ENCODE assay signal across 8 cellular contexts in genomic region chr1:12143631-12144155, GRCh38. TPM values are rescaled to one million over a fixed set of nuclear protein-coding genes. Genes with fewer than 3 reads are reported as not detected.
DNase-seq lines count a peak whose midpoint lies in the region; ATAC-seq and TF ChIP-seq lines count a peak whose summit lies in the region.

No MANE protein-coding gene starts in this region.

- H3K4me1 ChIP-seq in colonic mucosa (peaks cover 27% of the 10 kb centered on the region), upper lobe of right lung (peaks cover 57% of the 10 kb centered on the region)

- H3K27ac ChIP-seq in RWPE1 (peak overlapping the region; percentile 95), colonic mucosa (peak overlapping the region; percentile 87), upper lobe of right lung (peak overlapping the region; percentile 75)

- DNase-seq in stimulated activated CD4-positive, alpha-beta T cell treated with anti-CD3 and anti-CD28 coated beads, Interleukin-15, amount 100 ng/mL, for 24 hours, result peak; percentile 59
- no peak for DNase-seq in stimulated activated CD4-positive, alpha-beta T cell treated with anti-CD3 and anti-CD28 coated beads, Interleukin-1b, Interleukin-23, amount 100 ng/mL, for 48 hours
- peak; percentile 92 for DNase-seq in RWPE1 (ENCODE audit: low spot score)
- DNase-seq in colonic mucosa, result peak; percentile 82
- peak; percentile 6 for DNase-seq in middle frontal gyrus (ENCODE audit: extremely low spot score, low spot score)
- DNase-seq in upper lobe of right lung, result peak; percentile 89

- H3K36me3 ChIP-seq in colonic mucosa (no peaks in the 10 kb centered on the region), upper lobe of right lung (no peaks in the 10 kb centered on the region)

- H3K9me3 ChIP-seq in colonic mucosa (no peaks in the 10 kb centered on the region), upper lobe of right lung (no peaks in the 10 kb centered on the region)

- POLR2A ChIA-PET in RWPE1 (lab: Yijun Ruan, JAX; ENCODE audit: low non-redundant PET), result no interaction called here

- CTCF ChIA-PET in RWPE1 (lab: Yijun Ruan, JAX), result interaction anchor here (1.0 kb wide), 1 partner anchor 19 kb away, joined by 6 read pairs; no protein-coding TSS in a partner anchor

- H3K4me3 ChIP-seq in colonic mucosa (no peak overlapping the region), upper lobe of right lung (no peak overlapping the region)

- intact Hi-C loops in colonic mucosa (cut with DNase I) (no loop called here), upper lobe of right lung (cut with DNase I) (loop anchor here (10.0 kb wide), 1 partner anchor 51 kb away; no protein-coding TSS in a partner anchor)

- TF ChIP-seq CTCF in RWPE1 (conservative IDR thresholded peaks at IDR 0.05; ENCODE audit: low read depth) (no peak), colonic mucosa (IDR thresholded peaks at IDR 0.05) (no peak), upper lobe of right lung (IDR thresholded peaks at IDR 0.05) (peak; percentile 5)

- H3K9ac ChIP-seq in colonic mucosa (ENCODE audit: low read depth in 2 of 2, low read length in 2 of 2), result peak overlapping the region; percentile 8 to 60

- ATAC-seq in upper lobe of right lung (peak; percentile 81), GM19035 (IDR thresholded peaks at IDR 0.05; ENCODE audit: unreplicated experiment) (no peak), GM19351 (IDR thresholded peaks at IDR 0.05; ENCODE audit: unreplicated experiment) (no peak)

- H3K27me3 ChIP-seq in colonic mucosa (no peaks in the 10 kb centered on the region), upper lobe of right lung (no peaks in the 10 kb centered on the region)

RNA-seq across cellular contexts. Expression of gene TNFRSF1B, which starts 23.1 kb away (rescaled TPM):
- total RNA-seq in colonic mucosa, result 10 to 100 TPM; 27.2 to 28.1 TPM
- 62.4 TPM for total RNA-seq in upper lobe of right lung
